In the genomic region with DNA sequence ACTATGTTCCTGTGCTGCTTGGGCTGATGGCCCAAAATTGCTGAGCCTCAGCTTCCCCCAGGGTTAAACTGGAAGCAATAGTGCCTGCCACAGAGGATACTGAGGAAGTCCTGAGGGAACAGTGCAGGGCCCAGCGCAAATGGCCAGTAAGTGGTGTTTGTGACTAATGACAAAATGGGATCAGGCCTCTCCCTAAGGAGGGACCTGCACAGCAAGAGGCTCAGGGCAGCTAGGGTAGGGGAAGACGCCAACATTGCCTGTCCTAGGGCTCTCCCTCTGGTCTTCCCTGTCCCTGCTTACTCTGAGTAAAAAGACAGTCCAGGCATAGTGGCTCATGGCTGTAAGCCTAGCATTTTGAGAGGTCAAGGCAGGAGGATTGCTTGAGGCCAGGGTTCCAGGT, we compare ENCODE assay signal across 24 cellular contexts. TPM values are rescaled to one million over a fixed set of nuclear protein-coding genes. Genes with fewer than 3 reads are reported as not detected.
A peak's percentile ranks its signal among the peaks of the same experiment; 100 is the strongest.
DNase-seq lines count a peak whose midpoint lies in the region; ATAC-seq and TF ChIP-seq lines count a peak whose summit lies in the region.
"Had no signal": no experiment of that assay in that cellular context is flagged by ENCODE, and none has a peak within 500 bp of the region (broad histone marks: within the 10 kb centered on the region; RNA-seq: fewer than 3 reads in every experiment).

No MANE protein-coding gene starts in this region.

- H3K27ac ChIP-seq in right cardiac atrium (ENCODE audit: low read length) (peak overlapping the region; percentile 1), endodermal cell (ENCODE audit: low read depth, low read length) (no peak overlapping the region), muscle layer of colon (ENCODE audit: low read depth, low read length) (peak overlapping the region; percentile 61)
- H3K27ac ChIP-seq: C4-2B, KMS-11 had no signal

- H3K4me3 ChIP-seq in right cardiac atrium (ENCODE audit: low read length) (no peak overlapping the region), endodermal cell (ENCODE audit: low read length) (no peak overlapping the region), muscle layer of colon (ENCODE audit: low read depth in 1 of 2, low read length in 2 of 2) (no peak overlapping the region)

- H3K9me3 ChIP-seq in right cardiac atrium (ENCODE audit: control insufficient read depth, low read length), result no peaks in the 10 kb centered on the region
- H3K9me3 ChIP-seq in endodermal cell (ENCODE audit: control insufficient read depth, low read length), result no peaks in the 10 kb centered on the region
- no peaks in the 10 kb centered on the region for H3K9me3 ChIP-seq in muscle layer of colon (ENCODE audit: low read length)

- no peak overlapping the region for H3K4me3 Mint-ChIP-seq in endodermal cell
- no peak overlapping the region for H3K4me3 Mint-ChIP-seq in activated naive CD4-positive, alpha-beta T cell treated with anti-CD3 and anti-CD28 coated beads, Interleukin-2, amount 10 ng/mL, durations not matched to agents 7 days and 5 days
- H3K4me3 Mint-ChIP-seq: nephron had no signal

- H3K36me3 Mint-ChIP-seq in endodermal cell (ENCODE audit: low read depth), result no peaks in the 10 kb centered on the region
- H3K36me3 Mint-ChIP-seq in activated naive CD4-positive, alpha-beta T cell treated with anti-CD3 and anti-CD28 coated beads, Interleukin-2, amount 10 ng/mL, durations not matched to agents 7 days and 5 days, result no peaks in the 10 kb centered on the region

- no peak for DNase-seq in right cardiac atrium
- no peak for DNase-seq in left cardiac atrium
- no peak for DNase-seq in endodermal cell
- DNase-seq in NK-92 (lab: John Stamatoyannopoulos, UW; ENCODE audit: unreplicated experiment), result no peak
- no peak for DNase-seq in medulla oblongata (ENCODE audit: extremely low spot score)
- DNase-seq in activated naive CD4-positive, alpha-beta T cell treated with anti-CD3 and anti-CD28 coated beads, Interleukin-2, amount 10 ng/mL, durations not matched to agents 7 days and 5 days, result no peak
- DNase-seq: ACHN; activated CD4-positive, alpha-beta T cell treated with anti-CD3 and anti-CD28 coated beads for 4 hours; activated naive CD4-positive, alpha-beta T cell; activated T-cell treated with anti-CD3 and anti-CD28 coated beads, Interleukin-2, amount 50 U/mL, for 48 hours; amniotic stem cell; cortex of kidney; H7; NCI-H1436 treated with DMSO at 0.1 percent for 48 hours; NCI-H510A treated with DMSO at 0.1 percent for 48 hours; NK-92 treated with Interleukin-12 subunit alpha and Interleukin-12 subunit beta, amount 100 ng/mL, for 24 hours; posterior cingulate gyrus had no signal

- intact Hi-C loops in right cardiac atrium (cut with DNase I) (loop anchor here in 1 of 4 donors (10.0 kb wide), 1 partner anchor 55 kb away; no protein-coding TSS in a partner anchor), left cardiac atrium (cut with DNase I) (no loop called here)

- no peaks in the 10 kb centered on the region for H3K27me3 ChIP-seq in right cardiac atrium (ENCODE audit: control insufficient read depth, insufficient read depth)
- no peaks in the 10 kb centered on the region for H3K27me3 ChIP-seq in endodermal cell (ENCODE audit: control insufficient read depth, insufficient read depth, low read length, poor library complexity, severe bottlenecking)
- no peaks in the 10 kb centered on the region for H3K27me3 ChIP-seq in muscle layer of colon (ENCODE audit: control insufficient read depth in 1 of 2, insufficient read depth in 2 of 2, low read length in 2 of 2)

- H3K9ac ChIP-seq in endodermal cell (ENCODE audit: extremely low read depth, low read length, poor library complexity, severe bottlenecking) (no peak overlapping the region), muscle layer of colon (ENCODE audit: low read length) (no peak overlapping the region)
- H3K9ac ChIP-seq: KMS-11 had no signal

- no peaks in the 10 kb centered on the region for H3K27me3 Mint-ChIP-seq in endodermal cell (ENCODE audit: insufficient read depth)
- H3K27me3 Mint-ChIP-seq in activated naive CD4-positive, alpha-beta T cell treated with anti-CD3 and anti-CD28 coated beads, Interleukin-2, amount 10 ng/mL, durations not matched to agents 7 days and 5 days, result peaks cover 4% of the 10 kb centered on the region

- H3K4me1 Mint-ChIP-seq in endodermal cell, result peaks cover 17% of the 10 kb centered on the region
- H3K4me1 Mint-ChIP-seq in activated naive CD4-positive, alpha-beta T cell treated with anti-CD3 and anti-CD28 coated beads, Interleukin-2, amount 10 ng/mL, durations not matched to agents 7 days and 5 days, result no peaks in the 10 kb centered on the region

- H3K4me1 ChIP-seq in right cardiac atrium (ENCODE audit: control insufficient read depth, insufficient read depth, low read length) (peaks cover 9% of the 10 kb centered on the region), endodermal cell (ENCODE audit: control insufficient read depth, insufficient read depth, low read length) (peaks cover 9% of the 10 kb centered on the region), muscle layer of colon (ENCODE audit: insufficient read depth, low read length) (peaks cover 77% of the 10 kb centered on the region)

- H3K36me3 ChIP-seq in endodermal cell (ENCODE audit: control insufficient read depth, insufficient read depth, low read length) (no peaks in the 10 kb centered on the region), muscle layer of colon (ENCODE audit: insufficient read depth, low read length) (no peaks in the 10 kb centered on the region)

- 93% methylated on average over 2 of the region's 2 CpGs for WGBS in right cardiac atrium
- WGBS in endodermal cell (ENCODE audit: insufficient coverage in 1 of 2, insufficient read length in 1 of 2), 2 experiments, result 93 to 100% methylated on average over 1 to 2 of the region's 2 CpGs

- H3K9me3 Mint-ChIP-seq in endodermal cell, result no peaks in the 10 kb centered on the region
- H3K9me3 Mint-ChIP-seq in activated naive CD4-positive, alpha-beta T cell treated with anti-CD3 and anti-CD28 coated beads, Interleukin-2, amount 10 ng/mL, durations not matched to agents 7 days and 5 days, result no peaks in the 10 kb centered on the region
- H3K9me3 Mint-ChIP-seq: nephron had no signal

- CTCF ChIA-PET in activated naive CD4-positive, alpha-beta T cell treated with anti-CD3 and anti-CD28 coated beads, Interleukin-2, amount 10 ng/mL, durations not matched to agents 7 days and 5 days (lab: Charles Lee), result no interaction called here

- ATAC-seq in right cardiac atrium (no peak), left cardiac atrium (no peak), HG02798 (IDR thresholded peaks at IDR 0.05; ENCODE audit: poor library complexity, unreplicated experiment) (no peak)
- ATAC-seq: left lobe of liver, SK-N-SH treated with all-trans-retinoic acid at 6 μM for 48 hours had no signal

- no peak for TF ChIP-seq CTCF in endodermal cell (conservative IDR thresholded peaks at IDR 0.05)

- H3K27ac Mint-ChIP-seq in endodermal cell, result peak overlapping the region; percentile 52
- H3K27ac Mint-ChIP-seq in activated naive CD4-positive, alpha-beta T cell treated with anti-CD3 and anti-CD28 coated beads, Interleukin-2, amount 10 ng/mL, durations not matched to agents 7 days and 5 days, result no peak overlapping the region
- H3K27ac Mint-ChIP-seq: nephron had no signal

RNA-seq across cellular contexts. Expression of gene INO80C, which starts 37.8 kb away (rescaled TPM):
- total RNA-seq in right cardiac atrium (10 to 100 TPM; 25.4 to 27.2 (median 26.0) TPM), left cardiac atrium (10 to 100 TPM; 22.9 to 23.5 TPM), endodermal cell (10 to 100 TPM; 31.1 to 31.9 TPM)
- 36.1 TPM for polyA plus RNA-seq in right cardiac atrium
- polyA plus RNA-seq in endodermal cell (2013, experiment 1 of 2), result 32.4 TPM
- polyA plus RNA-seq in endodermal cell (2013, experiment 2 of 2), result 27.4 TPM
